In the genomic region with DNA sequence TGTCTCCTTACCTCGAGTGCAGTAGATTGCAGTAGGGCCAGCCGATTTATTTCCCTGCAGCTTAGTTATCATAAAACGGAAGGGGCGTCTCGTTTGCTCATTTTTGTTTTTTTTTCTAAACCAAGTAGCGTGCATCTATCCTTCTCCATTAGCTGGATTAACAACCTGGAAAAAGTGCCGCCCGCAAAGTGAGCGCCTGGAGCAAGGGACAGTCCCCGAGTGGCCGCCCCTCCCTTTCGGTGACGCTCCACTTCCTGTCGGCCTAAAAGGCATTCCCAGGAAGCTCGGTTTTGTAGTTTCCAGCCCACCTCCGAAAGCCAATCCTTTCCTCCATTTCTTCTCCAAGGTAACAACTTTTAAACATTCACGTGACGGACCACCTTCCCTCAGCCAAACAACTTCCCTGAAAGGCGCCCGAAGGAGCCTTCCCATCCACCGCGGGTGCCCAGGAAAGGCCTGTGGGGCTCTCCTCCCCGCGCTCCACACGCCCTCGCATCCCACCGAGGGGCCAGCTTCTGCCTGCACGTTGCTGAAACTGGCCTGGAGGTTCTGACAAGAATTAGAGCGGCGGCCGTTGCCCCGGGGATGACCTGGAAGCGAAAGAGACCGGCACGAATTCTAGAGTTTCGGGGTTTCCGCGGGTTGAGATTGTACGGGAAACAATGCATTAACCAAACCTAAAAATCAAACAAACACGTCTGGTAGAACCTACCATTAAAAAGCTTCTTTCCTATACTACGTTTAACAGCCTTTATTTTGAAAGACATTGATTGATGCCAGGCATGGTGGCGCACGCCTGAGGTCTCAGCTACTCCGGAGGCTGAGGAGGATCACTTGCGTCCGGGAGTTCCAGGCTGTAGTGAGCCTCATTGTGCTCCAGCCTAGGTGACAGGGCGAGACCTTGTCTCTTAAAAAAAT, we compare ENCODE assay signal across 1 cellular context.
TF ChIP-seq lines count a peak whose summit lies in the region.

A gene with protein sequence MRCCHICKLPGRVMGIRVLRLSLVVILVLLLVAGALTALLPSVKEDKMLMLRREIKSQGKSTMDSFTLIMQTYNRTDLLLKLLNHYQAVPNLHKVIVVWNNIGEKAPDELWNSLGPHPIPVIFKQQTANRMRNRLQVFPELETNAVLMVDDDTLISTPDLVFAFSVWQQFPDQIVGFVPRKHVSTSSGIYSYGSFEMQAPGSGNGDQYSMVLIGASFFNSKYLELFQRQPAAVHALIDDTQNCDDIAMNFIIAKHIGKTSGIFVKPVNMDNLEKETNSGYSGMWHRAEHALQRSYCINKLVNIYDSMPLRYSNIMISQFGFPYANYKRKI (minus strand): TSS at position 221 of the 918 bp plus-strand sequence. CDS start 6,085 bp downstream, outside the sequence.

TF ChIP-seq in GM12878, 131 proteins besides CTCF, POLR2A, EP300 and RAD21 (continued from another document):
- TF ChIP-seq, protein P1, sequence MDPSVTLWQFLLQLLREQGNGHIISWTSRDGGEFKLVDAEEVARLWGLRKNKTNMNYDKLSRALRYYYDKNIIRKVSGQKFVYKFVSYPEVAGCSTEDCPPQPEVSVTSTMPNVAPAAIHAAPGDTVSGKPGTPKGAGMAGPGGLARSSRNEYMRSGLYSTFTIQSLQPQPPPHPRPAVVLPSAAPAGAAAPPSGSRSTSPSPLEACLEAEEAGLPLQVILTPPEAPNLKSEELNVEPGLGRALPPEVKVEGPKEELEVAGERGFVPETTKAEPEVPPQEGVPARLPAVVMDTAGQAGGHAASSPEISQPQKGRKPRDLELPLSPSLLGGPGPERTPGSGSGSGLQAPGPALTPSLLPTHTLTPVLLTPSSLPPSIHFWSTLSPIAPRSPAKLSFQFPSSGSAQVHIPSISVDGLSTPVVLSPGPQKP (IDR thresholded peaks at IDR 0.05; ENCODE audit: low read depth, low read length) = peak; percentile 83
- TF ChIP-seq JUNB (IDR thresholded peaks at IDR 0.05) (no peak), EGR1 (IDR thresholded peaks at IDR 0.05; ENCODE audit: borderline replicate concordance in 1 of 2, low read depth in 2 of 2, low read length in 2 of 2) (peak in 1 of 2 experiments; percentile 46; a peak in 1 of 3 replicates), IKZF2 (IDR thresholded peaks at IDR 0.05) (peak; percentile 92 to 94), JUND (IDR thresholded peaks at IDR 0.05; ENCODE audit: low read depth, low read length) (no peak), SUPT20H (IDR thresholded peaks at IDR 0.05; ENCODE audit: borderline replicate concordance, control insufficient read depth, low read depth, low read length) (no peak), SMAD5 (IDR thresholded peaks at IDR 0.05; ENCODE audit: low read depth) (no peak), IKZF1 (conservative IDR thresholded peaks at IDR 0.05) (peak; percentile 94), HDAC6 (IDR thresholded peaks at IDR 0.05; ENCODE audit: unreplicated experiment) (no peak)
- TF ChIP-seq, protein P2, sequence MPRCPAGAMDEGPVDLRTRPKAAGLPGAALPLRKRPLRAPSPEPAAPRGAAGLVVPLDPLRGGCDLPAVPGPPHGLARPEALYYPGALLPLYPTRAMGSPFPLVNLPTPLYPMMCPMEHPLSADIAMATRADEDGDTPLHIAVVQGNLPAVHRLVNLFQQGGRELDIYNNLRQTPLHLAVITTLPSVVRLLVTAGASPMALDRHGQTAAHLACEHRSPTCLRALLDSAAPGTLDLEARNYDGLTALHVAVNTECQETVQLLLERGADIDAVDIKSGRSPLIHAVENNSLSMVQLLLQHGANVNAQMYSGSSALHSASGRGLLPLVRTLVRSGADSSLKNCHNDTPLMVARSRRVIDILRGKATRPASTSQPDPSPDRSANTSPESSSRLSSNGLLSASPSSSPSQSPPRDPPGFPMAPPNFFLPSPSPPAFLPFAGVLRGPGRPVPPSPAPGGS (IDR thresholded peaks at IDR 0.05; ENCODE audit: borderline replicate concordance, insufficient read depth, low read depth, low read length, poor library complexity, severe bottlenecking) = peak; percentile 36
- TF ChIP-seq, protein P3, sequence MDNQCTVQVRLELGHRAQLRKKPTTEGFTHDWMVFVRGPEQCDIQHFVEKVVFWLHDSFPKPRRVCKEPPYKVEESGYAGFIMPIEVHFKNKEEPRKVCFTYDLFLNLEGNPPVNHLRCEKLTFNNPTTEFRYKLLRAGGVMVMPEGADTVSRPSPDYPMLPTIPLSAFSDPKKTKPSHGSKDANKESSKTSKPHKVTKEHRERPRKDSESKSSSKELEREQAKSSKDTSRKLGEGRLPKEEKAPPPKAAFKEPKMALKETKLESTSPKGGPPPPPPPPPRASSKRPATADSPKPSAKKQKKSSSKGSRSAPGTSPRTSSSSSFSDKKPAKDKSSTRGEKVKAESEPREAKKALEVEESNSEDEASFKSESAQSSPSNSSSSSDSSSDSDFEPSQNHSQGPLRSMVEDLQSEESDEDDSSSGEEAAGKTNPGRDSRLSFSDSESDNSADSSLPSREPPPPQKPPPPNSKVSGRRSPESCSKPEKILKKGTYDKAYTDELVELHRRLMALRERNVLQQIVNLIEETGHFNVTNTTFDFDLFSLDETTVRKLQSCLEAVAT (IDR thresholded peaks at IDR 0.05) = no peak
- TF ChIP-seq, protein P4, sequence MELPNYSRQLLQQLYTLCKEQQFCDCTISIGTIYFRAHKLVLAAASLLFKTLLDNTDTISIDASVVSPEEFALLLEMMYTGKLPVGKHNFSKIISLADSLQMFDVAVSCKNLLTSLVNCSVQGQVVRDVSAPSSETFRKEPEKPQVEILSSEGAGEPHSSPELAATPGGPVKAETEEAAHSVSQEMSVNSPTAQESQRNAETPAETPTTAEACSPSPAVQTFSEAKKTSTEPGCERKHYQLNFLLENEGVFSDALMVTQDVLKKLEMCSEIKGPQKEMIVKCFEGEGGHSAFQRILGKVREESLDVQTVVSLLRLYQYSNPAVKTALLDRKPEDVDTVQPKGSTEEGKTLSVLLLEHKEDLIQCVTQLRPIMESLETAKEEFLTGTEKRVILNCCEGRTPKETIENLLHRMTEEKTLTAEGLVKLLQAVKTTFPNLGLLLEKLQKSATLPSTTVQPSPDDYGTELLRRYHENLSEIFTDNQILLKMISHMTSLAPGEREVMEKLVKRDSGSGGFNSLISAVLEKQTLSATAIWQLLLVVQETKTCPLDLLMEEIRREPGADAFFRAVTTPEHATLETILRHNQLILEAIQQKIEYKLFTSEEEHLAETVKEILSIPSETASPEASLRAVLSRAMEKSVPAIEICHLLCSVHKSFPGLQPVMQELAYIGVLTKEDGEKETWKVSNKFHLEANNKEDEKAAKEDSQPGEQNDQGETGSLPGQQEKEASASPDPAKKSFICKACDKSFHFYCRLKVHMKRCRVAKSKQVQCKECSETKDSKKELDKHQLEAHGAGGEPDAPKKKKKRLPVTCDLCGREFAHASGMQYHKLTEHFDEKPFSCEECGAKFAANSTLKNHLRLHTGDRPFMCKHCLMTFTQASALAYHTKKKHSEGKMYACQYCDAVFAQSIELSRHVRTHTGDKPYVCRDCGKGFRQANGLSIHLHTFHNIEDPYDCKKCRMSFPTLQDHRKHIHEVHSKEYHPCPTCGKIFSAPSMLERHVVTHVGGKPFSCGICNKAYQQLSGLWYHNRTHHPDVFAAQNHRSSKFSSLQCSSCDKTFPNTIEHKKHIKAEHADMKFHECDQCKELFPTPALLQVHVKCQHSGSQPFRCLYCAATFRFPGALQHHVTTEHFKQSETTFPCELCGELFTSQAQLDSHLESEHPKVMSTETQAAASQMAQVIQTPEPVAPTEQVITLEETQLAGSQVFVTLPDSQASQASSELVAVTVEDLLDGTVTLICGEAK (IDR thresholded peaks at IDR 0.05; ENCODE audit: borderline replicate concordance) = peak; percentile 81
